1 cellular context compared by ENCODE assay signal in the genomic region with DNA sequence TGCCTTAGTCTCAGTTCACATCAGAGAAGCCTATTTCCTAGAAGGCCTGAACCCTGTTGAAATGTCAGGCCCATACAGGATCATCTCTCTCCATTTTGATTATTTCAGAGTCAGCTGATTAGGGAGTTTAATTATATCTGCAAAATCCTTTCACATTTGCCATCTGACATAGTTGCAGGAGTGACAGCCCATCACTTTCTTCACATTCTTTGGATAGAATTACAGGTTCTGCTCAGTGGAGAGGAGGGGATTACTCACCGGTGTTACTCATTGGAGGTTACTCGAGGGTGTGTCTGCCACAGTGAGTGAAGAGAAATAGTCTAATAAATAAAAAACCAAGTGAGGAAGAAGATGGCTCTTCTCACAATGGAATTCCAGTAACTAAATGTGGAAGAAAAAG.
TF ChIP-seq lines count a peak whose summit lies in the region.

No MANE protein-coding gene starts in this region.

TF ChIP-seq in HEK293, 187 proteins besides CTCF, POLR2A, EP300 and RAD21 (continued from another document and continues in another):
- TF ChIP-seq ZNF16 (tag by site-specific recombination; IDR thresholded peaks at IDR 0.05; ENCODE audit: low read depth) (no peak), ZNF175 (tag by site-specific recombination; IDR thresholded peaks at IDR 0.05) (no peak), ZNF404 (tag by site-specific recombination; IDR thresholded peaks at IDR 0.05) (no peak), ZNF341 (tag by site-specific recombination; IDR thresholded peaks at IDR 0.05; ENCODE audit: low read depth) (no peak), KLF10 (tag by site-specific recombination; IDR thresholded peaks at IDR 0.05) (peak; percentile 97), ZBTB7A (tag by site-specific recombination; IDR thresholded peaks at IDR 0.05; ENCODE audit: low read depth) (no peak), ZNF132 (tag by site-specific recombination; IDR thresholded peaks at IDR 0.05; ENCODE audit: borderline replicate concordance) (no peak), FEZF1 (tag by site-specific recombination; IDR thresholded peaks at IDR 0.05) (no peak), KLF16 (tag by site-specific recombination; IDR thresholded peaks at IDR 0.05) (no peak), ZNF560 (tag by site-specific recombination; IDR thresholded peaks at IDR 0.05; ENCODE audit: borderline replicate concordance) (no peak), OVOL3 (tag by site-specific recombination; IDR thresholded peaks at IDR 0.05) (no peak), ZNF157 (tag by site-specific recombination; IDR thresholded peaks at IDR 0.05) (no peak), ZNF350 (tag by site-specific recombination; IDR thresholded peaks at IDR 0.05) (no peak), ZNF202 (tag by site-specific recombination; IDR thresholded peaks at IDR 0.05; ENCODE audit: borderline replicate concordance) (no peak), ZNF146 (tag by site-specific recombination; IDR thresholded peaks at IDR 0.05) (no peak), ZNF600 (tag by site-specific recombination; IDR thresholded peaks at IDR 0.05) (0 out of 2 replicates have a peak, but pooled peaks have one; percentile 19), ZFP37 (tag by site-specific recombination; IDR thresholded peaks at IDR 0.05) (no peak), ZNF248 (tag by site-specific recombination; IDR thresholded peaks at IDR 0.05) (no peak), ZNF791 (tag by site-specific recombination; IDR thresholded peaks at IDR 0.05) (no peak), ZNF510 (tag by site-specific recombination; IDR thresholded peaks at IDR 0.05; ENCODE audit: insufficient replicate concordance) (no peak), BCL11B (tag by site-specific recombination; IDR thresholded peaks at IDR 0.05; ENCODE audit: low read depth) (no peak), SP2 (tag by site-specific recombination; IDR thresholded peaks at IDR 0.05) (peak; percentile 27), PRDM6 (tag by site-specific recombination; IDR thresholded peaks at IDR 0.05) (peak; percentile 37; the same call in 1 of the 2 replicates), ZNF426 (tag by site-specific recombination; IDR thresholded peaks at IDR 0.05) (no peak), ZNF785 (tag by site-specific recombination; IDR thresholded peaks at IDR 0.05) (no peak), ZNF433 (tag by site-specific recombination; IDR thresholded peaks at IDR 0.05; ENCODE audit: low read depth) (no peak), ZBTB48 (tag by site-specific recombination; IDR thresholded peaks at IDR 0.05) (no peak), ZXDB (tag by site-specific recombination; IDR thresholded peaks at IDR 0.05) (no peak), SETDB1 (IDR thresholded peaks at IDR 0.05; ENCODE audit: insufficient read length, low read length) (peak; percentile 9), ZNF214 (tag by site-specific recombination; IDR thresholded peaks at IDR 0.05; ENCODE audit: borderline replicate concordance) (no peak), ZNF311 (tag by site-specific recombination; IDR thresholded peaks at IDR 0.05; ENCODE audit: borderline replicate concordance) (no peak), ZBTB17 (tag by site-specific recombination; IDR thresholded peaks at IDR 0.05) (peak; percentile 58), WT1 (tag by site-specific recombination; IDR thresholded peaks at IDR 0.05) (peak; percentile 58), ZNF521 (tag by site-specific recombination; IDR thresholded peaks at IDR 0.05) (no peak), HIC1 (tag by site-specific recombination; IDR thresholded peaks at IDR 0.05) (no peak), ZNF366 (tag by site-specific recombination; conservative IDR thresholded peaks at IDR 0.05) (0 out of 2 replicates have a peak, but pooled peaks have one; percentile 33), ZNF140 (tag by site-specific recombination; IDR thresholded peaks at IDR 0.05) (no peak), ZNF518A (tag by site-specific recombination; conservative IDR thresholded peaks at IDR 0.05; ENCODE audit: low read depth) (no peak), ZNF211 (tag by site-specific recombination; IDR thresholded peaks at IDR 0.05; ENCODE audit: low read depth) (no peak), ZNF302 (tag by site-specific recombination; IDR thresholded peaks at IDR 0.05; ENCODE audit: low read depth) (no peak), ZNF18 (tag by site-specific recombination; IDR thresholded peaks at IDR 0.05) (no peak), RBAK (tag by site-specific recombination; IDR thresholded peaks at IDR 0.05) (no peak), ZNF629 (tag by site-specific recombination; IDR thresholded peaks at IDR 0.05) (peak; percentile 27; the same call in 1 of the 2 replicates), ZFP41 (tag by site-specific recombination; IDR thresholded peaks at IDR 0.05; ENCODE audit: borderline replicate concordance) (no peak), ZNF148 (tag by site-specific recombination; IDR thresholded peaks at IDR 0.05; ENCODE audit: borderline replicate concordance) (no peak), ZNF473 (tag by site-specific recombination; IDR thresholded peaks at IDR 0.05) (no peak), ZNF488 (tag by site-specific recombination; IDR thresholded peaks at IDR 0.05) (no peak), BCL11A (tag by site-specific recombination; IDR thresholded peaks at IDR 0.05; ENCODE audit: low read depth) (no peak), ZNF530 (tag by site-specific recombination; IDR thresholded peaks at IDR 0.05; ENCODE audit: low read depth) (no peak)
- TF ChIP-seq, protein P1, sequence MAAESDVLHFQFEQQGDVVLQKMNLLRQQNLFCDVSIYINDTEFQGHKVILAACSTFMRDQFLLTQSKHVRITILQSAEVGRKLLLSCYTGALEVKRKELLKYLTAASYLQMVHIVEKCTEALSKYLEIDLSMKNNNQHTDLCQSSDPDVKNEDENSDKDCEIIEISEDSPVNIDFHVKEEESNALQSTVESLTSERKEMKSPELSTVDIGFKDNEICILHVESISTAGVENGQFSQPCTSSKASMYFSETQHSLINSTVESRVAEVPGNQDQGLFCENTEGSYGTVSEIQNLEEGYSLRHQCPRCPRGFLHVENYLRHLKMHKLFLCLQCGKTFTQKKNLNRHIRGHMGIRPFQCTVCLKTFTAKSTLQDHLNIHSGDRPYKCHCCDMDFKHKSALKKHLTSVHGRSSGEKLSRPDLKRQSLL (tag by site-specific recombination; IDR thresholded peaks at IDR 0.05), result no peak
- TF ChIP-seq, protein P2, sequence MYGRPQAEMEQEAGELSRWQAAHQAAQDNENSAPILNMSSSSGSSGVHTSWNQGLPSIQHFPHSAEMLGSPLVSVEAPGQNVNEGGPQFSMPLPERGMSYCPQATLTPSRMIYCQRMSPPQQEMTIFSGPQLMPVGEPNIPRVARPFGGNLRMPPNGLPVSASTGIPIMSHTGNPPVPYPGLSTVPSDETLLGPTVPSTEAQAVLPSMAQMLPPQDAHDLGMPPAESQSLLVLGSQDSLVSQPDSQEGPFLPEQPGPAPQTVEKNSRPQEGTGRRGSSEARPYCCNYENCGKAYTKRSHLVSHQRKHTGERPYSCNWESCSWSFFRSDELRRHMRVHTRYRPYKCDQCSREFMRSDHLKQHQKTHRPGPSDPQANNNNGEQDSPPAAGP (tag by site-specific recombination; IDR thresholded peaks at IDR 0.05), result no peak
